ENCODE assay signal across 10 cellular contexts in genomic region chr14:59254146-59254910, GRCh38.
A peak's percentile ranks its signal among the peaks of the same experiment; 100 is the strongest.
DNase-seq lines count a peak whose midpoint lies in the region; ATAC-seq, FAIRE-seq and TF ChIP-seq lines count a peak whose summit lies in the region.
"Had no signal": no experiment of that assay in that cellular context is flagged by ENCODE, and none has a peak within 500 bp of the region (broad histone marks: within the 10 kb centered on the region; RNA-seq: fewer than 3 reads in every experiment).

No MANE protein-coding gene starts in this region.

- peaks cover 10% of the 10 kb centered on the region for H3K36me3 Mint-ChIP-seq in type B pancreatic cell
- no peaks in the 10 kb centered on the region for H3K36me3 Mint-ChIP-seq in activated CD4-positive, alpha-beta T cell treated with anti-CD3 and anti-CD28 coated beads, Interleukin-2, amount 10 ng/mL, durations not matched to agents 24 days and 14 days (ENCODE audit: low read depth)

- no peaks in the 10 kb centered on the region for H3K9me3 ChIP-seq in A549

- POLR2A ChIA-PET in A549 (lab: Yijun Ruan, JAX): no interaction called here

- no peaks in the 10 kb centered on the region for H3K9me3 Mint-ChIP-seq in type B pancreatic cell
- no peaks in the 10 kb centered on the region for H3K9me3 Mint-ChIP-seq in activated CD4-positive, alpha-beta T cell treated with anti-CD3 and anti-CD28 coated beads, Interleukin-2, amount 10 ng/mL, durations not matched to agents 24 days and 14 days
- H3K9me3 Mint-ChIP-seq: activated B cell treated with CpG ODN at 0.5 μM for 24 hours had no signal

- H3K4me1 ChIP-seq in A549: peaks cover 26% of the 10 kb centered on the region

- CTCF ChIA-PET in A549 (lab: Yijun Ruan, JAX): interaction anchor here (0.9 kb wide), 1 partner anchor 15 kb away, joined by 3 read pairs; no protein-coding TSS in a partner anchor

- ATAC-seq in A549: peak; percentile 72 to 84

- H3K4me3 ChIP-seq in A549 (no peak overlapping the region; the same call in 2 of the 3 replicates), bronchial epithelial cell (ENCODE audit: low read depth, low read length) (no peak overlapping the region)

- no peaks in the 10 kb centered on the region for H3K27me3 ChIP-seq in bronchial epithelial cell (ENCODE audit: control insufficient read depth, insufficient read depth, low read length)

- FAIRE-seq in A549 (lab: Jason Lieb, UNC) (peak; percentile 77), bronchial epithelial cell (lab: Jason Lieb, UNC) (no peak)
- FAIRE-seq: G401.6 had no signal

- peaks cover 36% of the 10 kb centered on the region for H3K4me1 Mint-ChIP-seq in type B pancreatic cell (ENCODE audit: unreplicated experiment)
- no peaks in the 10 kb centered on the region for H3K4me1 Mint-ChIP-seq in activated CD4-positive, alpha-beta T cell treated with anti-CD3 and anti-CD28 coated beads, Interleukin-2, amount 10 ng/mL, durations not matched to agents 24 days and 14 days

- peak overlapping the region; percentile 49 to 70 for H3K27ac ChIP-seq in A549

- intact Hi-C loops in activated CD4-positive, alpha-beta T cell treated with anti-CD3 and anti-CD28 coated beads, Interleukin-2, amount 10 ng/mL, durations not matched to agents 24 days and 14 days (cut with micrococcal nuclease): no loop called here

- H3K36me3 ChIP-seq in bronchial epithelial cell (ENCODE audit: control insufficient read depth, insufficient read depth, low read length): no peaks in the 10 kb centered on the region

- TF ChIP-seq EP300 in A549 (IDR thresholded peaks at IDR 0.05): no peak

- H3K4me2 ChIP-seq in A549: peak overlapping the region; percentile 68

- H3K27ac Mint-ChIP-seq in type B pancreatic cell: no peak overlapping the region
- no peak overlapping the region for H3K27ac Mint-ChIP-seq in activated CD4-positive, alpha-beta T cell treated with anti-CD3 and anti-CD28 coated beads, Interleukin-2, amount 10 ng/mL, durations not matched to agents 24 days and 14 days
- H3K27ac Mint-ChIP-seq: activated B cell treated with CpG ODN at 0.5 μM for 24 hours had no signal

- WGBS in A549 (ENCODE audit: missing lambda C conversion rate): 38% methylated on average over 7 of the region's 7 CpGs

- TF ChIP-seq POLR2A in A549 (IDR thresholded peaks at IDR 0.05; ENCODE audit: low read length): no peak

- DNase-seq in A549 (ENCODE audit: low read depth in 1 of 2, low spot score in 1 of 2) (peak in 1 of 2 experiments; percentile 68), HT1080 (ENCODE audit: low read depth) (peak; percentile 70), bronchial epithelial cell (ENCODE audit: low read depth) (peak; percentile 58), medulla oblongata (ENCODE audit: extremely low spot score) (peak; percentile 81), activated T-cell treated with anti-CD3 and anti-CD28 coated beads for 4 hours (no peak), type B pancreatic cell (ENCODE audit: extremely low spot score, unreplicated experiment) (no peak), NCI-H128 (lab: John Stamatoyannopoulos, UW; ENCODE audit: unreplicated experiment) (no peak)
- no peak for DNase-seq in activated CD4-positive, alpha-beta T cell treated with anti-CD3 and anti-CD28 coated beads, Interleukin-2, amount 10 ng/mL, durations not matched to agents 24 days and 14 days
- DNase-seq: activated B cell treated with CpG ODN at 0.5 μM for 24 hours had no signal

- no peak overlapping the region for H3K4me3 Mint-ChIP-seq in type B pancreatic cell
- no peak overlapping the region for H3K4me3 Mint-ChIP-seq in activated CD4-positive, alpha-beta T cell treated with anti-CD3 and anti-CD28 coated beads, Interleukin-2, amount 10 ng/mL, durations not matched to agents 24 days and 14 days
- H3K4me3 Mint-ChIP-seq: activated B cell treated with CpG ODN at 0.5 μM for 24 hours had no signal

- no peak for TF ChIP-seq RAD21 in A549 (conservative IDR thresholded peaks at IDR 0.05 in 1 of 2, IDR thresholded peaks at IDR 0.05 in 1 of 2)

- no peaks in the 10 kb centered on the region for H3K27me3 Mint-ChIP-seq in type B pancreatic cell
- H3K27me3 Mint-ChIP-seq in activated CD4-positive, alpha-beta T cell treated with anti-CD3 and anti-CD28 coated beads, Interleukin-2, amount 10 ng/mL, durations not matched to agents 24 days and 14 days: peaks cover 3% of the 10 kb centered on the region
- H3K27me3 Mint-ChIP-seq: activated B cell treated with CpG ODN at 0.5 μM for 24 hours had no signal

- TF ChIP-seq CTCF in A549 (IDR thresholded peaks at IDR 0.05) (no peak), bronchial epithelial cell (IDR thresholded peaks at IDR 0.05; ENCODE audit: insufficient read depth, low read length, severe bottlenecking) (no peak), type B pancreatic cell (conservative IDR thresholded peaks at IDR 0.05) (no peak)

TF ChIP-seq in A549, 52 proteins besides CTCF, POLR2A, EP300 and RAD21:
- TF ChIP-seq USF2 (IDR thresholded peaks at IDR 0.05) (peak; percentile 47; the same call in 1 of the 2 replicates), RCOR1 (IDR thresholded peaks at IDR 0.05; ENCODE audit: low read depth, low read length) (no peak)
TF ChIP-seq in A549: peak in this region for 1.

Comparison
In these comparisons a context has a peak if more than half of its experiments do, and no peak if none do; other contexts are left out.
1. DNase-seq: peak in HT1080 (single experiment), bronchial epithelial cell (single experiment) and medulla oblongata (single experiment); none in activated T-cell treated with anti-CD3 and anti-CD28 coated beads for 4 hours (single experiment), type B pancreatic cell (single experiment), NCI-H128 (single experiment) and activated CD4-positive, alpha-beta T cell treated with anti-CD3 and anti-CD28 coated beads, Interleukin-2, amount 10 ng/mL, durations not matched to agents 24 days and 14 days (single experiment).